Comparison of ENCODE assay signal across 8 cellular contexts in the genomic region with DNA sequence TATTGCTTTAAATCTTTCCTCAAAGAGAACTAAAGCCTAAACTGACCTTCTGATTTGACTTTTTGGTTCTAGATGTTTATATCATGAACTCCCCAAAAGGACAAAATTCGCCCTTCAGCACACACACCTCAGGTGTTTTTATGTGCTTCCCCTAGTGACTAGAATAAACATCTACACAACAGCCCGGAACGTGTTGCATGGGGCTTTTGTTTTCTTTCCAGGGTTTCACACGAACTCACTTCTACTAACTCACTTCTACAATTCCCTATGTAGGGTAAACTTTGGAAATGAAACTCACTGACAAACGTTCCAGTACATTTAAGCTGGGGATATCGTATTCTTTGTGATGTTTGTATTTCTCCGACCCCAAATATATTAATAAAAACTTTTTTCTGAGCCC. TPM values are rescaled to one million over a fixed set of nuclear protein-coding genes. Genes with fewer than 3 reads are reported as not detected.
DNase-seq lines count a peak whose midpoint lies in the region; ATAC-seq, FAIRE-seq and TF ChIP-seq lines count a peak whose summit lies in the region.

No MANE protein-coding gene starts in this region.

- H3K79me2 ChIP-seq in OCI-LY1 (ENCODE audit: insufficient read depth, low read length) (peaks cover 64% of the 10 kb centered on the region), GM12878 (ENCODE audit: control insufficient read depth, insufficient read depth, low read length) (peaks cover 65% of the 10 kb centered on the region), keratinocyte (ENCODE audit: control insufficient read depth, insufficient read depth, low read length) (peaks cover 64% of the 10 kb centered on the region)

- 0 out of 2 replicates have a peak, but pooled peaks cover 6% of the 10 kb centered on the region for H3F3A ChIP-seq in OCI-LY1 (ENCODE audit: insufficient read depth, low read length)

- CTCF ChIA-PET in GM12878 (lab: Yijun Ruan, JAX): interaction anchor here (0.6 to 1.6 kb wide), 7 partner anchors 14 to 349 kb away, joined by 3 to 5 read pairs (median 3); a partner anchor contains a TSS

- H2AFZ ChIP-seq in OCI-LY1 (ENCODE audit: low read length): no peak overlapping the region
- H2AFZ ChIP-seq in GM12878 (ENCODE audit: control insufficient read depth, low read depth, low read length): no peak overlapping the region
- no peak overlapping the region for H2AFZ ChIP-seq in keratinocyte (ENCODE audit: control insufficient read depth, low read length)

- no peaks in the 10 kb centered on the region for H3K9me2 ChIP-seq in OCI-LY1 (ENCODE audit: low read depth, low read length)

- peak in 1 of 2 experiments; percentile 81; a peak in 1 of 4 replicates for TF ChIP-seq EP300 in GM12878 (IDR thresholded peaks at IDR 0.05; ENCODE audit: borderline replicate concordance in 1 of 2, control insufficient read depth in 1 of 2, low read depth in 2 of 2, low read length in 2 of 2)
- no peak for TF ChIP-seq EP300 in stomach (IDR thresholded peaks at IDR 0.05)

- BruUV-seq in GM12878 (replicated peaks; lab: Mats Ljungman, UMichigan): no TSS peak

- SMC1A ChIA-PET in GM12878 (lab: Charles Lee; ENCODE audit: uncharacterized antibody, unreplicated experiment): interaction anchor here (0.9 to 1.9 kb wide), 11 partner anchors 9 to 257 kb away, joined by 3 to 10 read pairs (median 4); no protein-coding TSS in a partner anchor

- H3K9ac ChIP-seq in OCI-LY1 (ENCODE audit: low read length) (peak overlapping the region; percentile 94), GM12878 (ENCODE audit: control insufficient read depth, insufficient read depth, low read length) (peak overlapping the region; percentile 100), keratinocyte (ENCODE audit: control insufficient read depth, extremely low read depth, insufficient read depth, low read length) (peak overlapping the region; percentile 97)

- TF ChIP-seq CTCF in OCI-LY1 (IDR thresholded peaks at IDR 0.05; ENCODE audit: low read length) (0 out of 2 replicates have a peak, but pooled peaks have one; percentile 25), GM12878 (IDR thresholded peaks at IDR 0.05 in 2 of 3, conservative IDR thresholded peaks at IDR 0.05 in 1 of 3; ENCODE audit: control insufficient read depth in 2 of 3, extremely low read depth in 1 of 3, insufficient read depth in 1 of 3, low read depth in 3 of 3, low read length in 3 of 3) (peak; percentile 13 to 23 (median 18); a peak in 2 of 6 replicates), keratinocyte (optimal IDR thresholded peaks at IDR 0.05 in 1 of 3, IDR thresholded peaks at IDR 0.05 in 1 of 3, conservative IDR thresholded peaks at IDR 0.05 in 1 of 3; ENCODE audit: extremely low read depth in 1 of 3, insufficient read depth in 2 of 3, low read length in 3 of 3) (peak in 1 of 3 experiments; percentile 22), stomach (IDR thresholded peaks at IDR 0.05) (no peak)

- ATAC-seq in HG03342 (IDR thresholded peaks at IDR 0.05; ENCODE audit: unreplicated experiment) (peak; percentile 48), GM12878 (peak; percentile 57), GM21390 (IDR thresholded peaks at IDR 0.05; ENCODE audit: unreplicated experiment) (no peak)

- no peak for TF ChIP-seq RAD21 in GM12878 (IDR thresholded peaks at IDR 0.05; ENCODE audit: insufficient read depth, low read depth, low read length)

- POLR2A ChIA-PET in GM12878 (lab: Charles Lee): interaction anchor here (0.5 to 2.5 kb wide), 8 partner anchors 9 to 161 kb away, joined by 3 to 18 read pairs (median 6); no protein-coding TSS in a partner anchor

- DNase-seq in stimulated activated CD4-positive, alpha-beta T cell treated with anti-CD3 and anti-CD28 coated beads, Interleukin-1b, Interleukin-23, amount 100 ng/mL, for 48 hours: peak; percentile 19
- no peak for DNase-seq in stimulated activated CD4-positive, alpha-beta T cell treated with anti-CD3 and anti-CD28 coated beads, Interleukin-4, amount 100 ng/mL, for 1 hour
- DNase-seq in GM12878 (ENCODE audit: low read depth, low spot score): no peak
- DNase-seq in keratinocyte (ENCODE audit: low read depth, low spot score): no peak
- DNase-seq in stomach: no peak

- H3K9me3 ChIP-seq in OCI-LY1 (ENCODE audit: low read length) (no peaks in the 10 kb centered on the region), GM12878 (replicated peaks; ENCODE audit: control insufficient read depth, insufficient read depth, low read length) (no peaks in the 10 kb centered on the region), keratinocyte (ENCODE audit: control insufficient read depth, low read depth, low read length) (no peaks in the 10 kb centered on the region), stomach (no peaks in the 10 kb centered on the region)

- H3K27me3 ChIP-seq in OCI-LY1 (ENCODE audit: insufficient read depth, low read length): no peaks in the 10 kb centered on the region
- no peaks in the 10 kb centered on the region for H3K27me3 ChIP-seq in GM12878 (replicated peaks in 1 of 2; ENCODE audit: control insufficient read depth in 2 of 2, insufficient read depth in 2 of 2, low read length in 1 of 2)
- no peaks in the 10 kb centered on the region for H3K27me3 ChIP-seq in keratinocyte (ENCODE audit: control insufficient read depth, extremely low read depth, insufficient read depth, low read length)
- no peaks in the 10 kb centered on the region for H3K27me3 ChIP-seq in stomach

- H3K9me1 ChIP-seq in keratinocyte (ENCODE audit: control insufficient read depth, extremely low read depth, insufficient read depth, low read length): no peaks in the 10 kb centered on the region

- intact Hi-C loops in GM12878 (cut with micrococcal nuclease; ENCODE audit: unreplicated experiment): loop anchor here (1.0 to 10.0 kb wide), 4 partner anchors 56 to 346 kb away; a partner anchor contains a TSS
- intact Hi-C loops in stomach (cut with DNase I; ENCODE audit: low total_unique reads): no loop called here

- dilution Hi-C loops in keratinocyte (cut with MboI; ENCODE audit: extremely low pct_ligation_motif_present, low sequenced_read_pairs): no loop called here

- H3K4me3 ChIP-seq in OCI-LY1 (ENCODE audit: low read depth, low read length, poor library complexity, severe bottlenecking) (peak overlapping the region; percentile 84), GM12878 (peak overlapping the region; percentile 99), keratinocyte (ENCODE audit: control insufficient read depth in 2 of 3, extremely low read depth in 1 of 3, insufficient read depth in 2 of 3, low read depth in 1 of 3, low read length in 3 of 3) (peak overlapping the region; percentile 67 to 95 (median 88)), stomach (peak overlapping the region; percentile 72 to 93 (median 84))

- H3K4me1 ChIP-seq in OCI-LY1 (ENCODE audit: insufficient read depth, low read length, severe bottlenecking) (peaks cover 61% of the 10 kb centered on the region), GM12878 (ENCODE audit: control insufficient read depth, insufficient read depth, low read length) (0 out of 2 replicates have a peak, but pooled peaks cover 2% of the 10 kb centered on the region), keratinocyte (ENCODE audit: control insufficient read depth, extremely low read depth, insufficient read depth, low read length) (peaks cover 8% of the 10 kb centered on the region), stomach (peaks cover 27 to 58% (median 46%) of the 10 kb centered on the region in 4 donors)

- H3K4me2 ChIP-seq in OCI-LY1 (ENCODE audit: low read length) (peak overlapping the region; percentile 81), GM12878 (ENCODE audit: control insufficient read depth, insufficient read depth) (peak overlapping the region; percentile 40; the same call in 1 of the 2 replicates), keratinocyte (ENCODE audit: control insufficient read depth, extremely low read depth, insufficient read depth, low read depth, low read length) (peak overlapping the region; percentile 86)

- in situ Hi-C loops in GM12878 (cut with MboI): no loop called here

- H3K36me3 ChIP-seq in OCI-LY1 (ENCODE audit: insufficient read depth, low read length) (peaks cover 52% of the 10 kb centered on the region), GM12878 (ENCODE audit: control insufficient read depth in 2 of 2, insufficient read depth in 2 of 2, low read length in 1 of 2) (0 out of 4 replicates have a peak, but pooled peaks cover 0 to 3% of the 10 kb centered on the region in 2 experiments), keratinocyte (ENCODE audit: control insufficient read depth in 2 of 2, extremely low read depth in 1 of 2, insufficient read depth in 2 of 2, low read length in 2 of 2) (peaks cover 0 to 6% of the 10 kb centered on the region in 2 experiments), stomach (no peaks in the 10 kb centered on the region)

- TF ChIP-seq POLR2A in GM12878 (IDR thresholded peaks at IDR 0.05; ENCODE audit: low read depth, low read length): no peak
- TF ChIP-seq POLR2A in stomach (IDR thresholded peaks at IDR 0.05): no peak

- FAIRE-seq in GM12878 (lab: Jason Lieb, UNC) (no peak), keratinocyte (lab: Jason Lieb, UNC) (no peak)

- peaks cover 8% of the 10 kb centered on the region for H4K20me1 ChIP-seq in OCI-LY1 (ENCODE audit: insufficient read depth, low read length)
- H4K20me1 ChIP-seq in GM12878 (ENCODE audit: control insufficient read depth, insufficient read depth): peaks cover 11% of the 10 kb centered on the region
- peaks cover 18% of the 10 kb centered on the region for H4K20me1 ChIP-seq in keratinocyte (ENCODE audit: control insufficient read depth, extremely low read depth, insufficient read depth, low read length)

- under 1% methylated on average over 7 of the region's 7 CpGs for WGBS in GM12878 (ENCODE audit: insufficient coverage, insufficient replicate concordance, low lambda C conversion rate, missing lambda C conversion rate)
- 1 to 3% (median 2%) methylated on average over 7 of the region's 7 CpGs for WGBS in stomach, 5 donors

- H3K27ac ChIP-seq in OCI-LY1 (ENCODE audit: low read depth, low read length, poor library complexity, severe bottlenecking): peak overlapping the region; percentile 87
- peak overlapping the region; percentile 99 for H3K27ac ChIP-seq in GM12878 (ENCODE audit: control insufficient read depth, insufficient read depth)
- H3K27ac ChIP-seq in keratinocyte (ENCODE audit: control insufficient read depth, insufficient read depth, low read length): peak overlapping the region; percentile 95
- H3K27ac ChIP-seq in stomach: peak overlapping the region in 4 of 5 donors; percentile 94 to 98 (median 97)

- RAD21 ChIA-PET in GM12878 (lab: Charles Lee; ENCODE audit: unreplicated experiment): interaction anchor here (0.9 to 2.2 kb wide), 6 partner anchors 9 to 101 kb away, joined by 3 to 11 read pairs (median 4); no protein-coding TSS in a partner anchor

RNA-seq across cellular contexts. Expression of a gene that starts 1.4 kb away (rescaled TPM):
- total RNA-seq in GM12878 (2013; cell fraction: nucleolus; rRNA removed): 83.2 and 85.5 TPM in 2 replicates
- total RNA-seq in GM12878 (2014; rRNA removed) (25.0 TPM in 2 replicates), GM12878 (2014; rRNA removed; fragmentation: Illumina TruSeq; extraction: Trizol) (71.2 and 78.0 TPM in 2 replicates), GM12878 (2021) (85.4 and 86.6 TPM in 2 replicates), stomach (10 to 100 TPM; 24.5 to 87.2 (median 43.4) TPM)
- polyA plus RNA-seq in GM12878 (2011; ENCODE audit: low read depth): 52.8 TPM
- polyA plus RNA-seq in GM12878 (2011; rRNA removed) (97.1 and 111 TPM in 2 replicates), GM12878 (2014; fragmentation: Illumina TruSeq; extraction: Trizol) (224 and 533 TPM in 2 replicates), GM12878 (2014; fragmentation: Nextera tagmentation; extraction: Ambion mirVana) (10 to 100 TPM; 69.2 to 83.1 TPM), GM12878 (2014; rRNA removed) (99.5 and 103 TPM in 2 replicates), GM12878 (2016; fragmentation: Nextera tagmentation; extraction: Ambion mirVana) (100 to 1,000 TPM; 135 TPM), keratinocyte (62.4 to 92.6 TPM (median 71.6 TPM) in 3 replicates), stomach (10 to 100 TPM; 36.8 to 53.4 (median 36.9) TPM)
- polyA plus RNA-seq in GM12878 (2011; cell fraction: cytosol; rRNA removed): 53.7 and 61.9 TPM in 2 replicates
- 68.4 and 86.0 TPM in 2 replicates for polyA plus RNA-seq in GM12878 (2011; cell fraction: nucleus; rRNA removed)
- polyA plus RNA-seq in GM12878 (2012): 78.6 and 85.7 TPM in 2 replicates
- polyA minus RNA-seq in GM12878 (2011; rRNA and poly(A)+ RNA removed): 61.7 and 77.2 TPM in 2 replicates
- polyA minus RNA-seq in GM12878 (2011; cell fraction: cytosol; rRNA and poly(A)+ RNA removed): 31.9 and 40.4 TPM in 2 replicates
- 39.3 and 70.9 TPM in 2 replicates for polyA minus RNA-seq in GM12878 (2011; cell fraction: nucleus; rRNA and poly(A)+ RNA removed)
- 113 TPM for polyA plus RNA-seq in keratinocyte (2011; ENCODE audit: low read depth)
- 34.8 and 69.6 TPM in 2 replicates for polyA plus RNA-seq in keratinocyte (2011; cell fraction: cytosol; rRNA removed)
- polyA plus RNA-seq in keratinocyte (2011; cell fraction: nucleus; rRNA removed): 113 and 123 TPM in 2 replicates
- polyA plus RNA-seq in keratinocyte (2012; ENCODE audit: low replicate concordance): 35.5 and 49.7 TPM in 2 replicates
- 42.3 to 64.0 TPM (median 46.6 TPM) in 3 replicates for polyA minus RNA-seq in keratinocyte
- 49.3 TPM for polyA minus RNA-seq in keratinocyte (2011; cell fraction: cytosol; rRNA and poly(A)+ RNA removed)
- 31.1 and 54.8 TPM in 2 replicates for polyA minus RNA-seq in keratinocyte (2011; cell fraction: nucleus; rRNA and poly(A)+ RNA removed)

Comparison
In these comparisons a context has a peak if more than half of its experiments do, and no peak if none do; other contexts are left out.
1. CTCF ChIP-seq: peak in OCI-LY1 (single experiment) and GM12878 (3 of 3); none in stomach (0 of 7).
2. Peak in every context shown above with its lines, with median percentiles within 50 percentile points of each other: H3K27ac ChIP-seq, H3K4me2 ChIP-seq, H3K4me3 ChIP-seq and H3K9ac ChIP-seq.